In genomic region chr7:100965723-100966541, GRCh38 we compare ENCODE assay signal across 8 cellular contexts. TPM values are rescaled to one million over a fixed set of nuclear protein-coding genes. Genes with fewer than 3 reads are reported as not detected.
DNase-seq lines count a peak whose midpoint lies in the region; ATAC-seq and TF ChIP-seq lines count a peak whose summit lies in the region.

No MANE protein-coding gene starts in this region.

- H3K27me3 ChIP-seq in GM23338 (ENCODE audit: insufficient read depth), result peaks cover 20% of the 10 kb centered on the region

- peak overlapping the region; percentile 88 for H3K4me3 Mint-ChIP-seq in GM23338

- TF ChIP-seq CTCF in GM23338 (conservative IDR thresholded peaks at IDR 0.05; ENCODE audit: low read depth in 2 of 2) (peak; percentile 92 to 99), astrocyte of the spinal cord (IDR thresholded peaks at IDR 0.05; ENCODE audit: low read depth, low read length) (peak; percentile 79)

- peak overlapping the region; percentile 100 for H2AFZ ChIP-seq in GM23338

- H3K9me3 Mint-ChIP-seq in GM23338, result no peaks in the 10 kb centered on the region

- in situ Hi-C loops in ACHN (cut with HindIII; ENCODE audit: low pct_ligation_motif_present, low pct_unique_long_range_greater_than_20kb, low sequenced_read_pairs) (no loop called here), astrocyte of the spinal cord (cut with HindIII; ENCODE audit: low sequenced_read_pairs) (no loop called here)

- no peaks in the 10 kb centered on the region for H3K36me3 ChIP-seq in GM23338 (ENCODE audit: insufficient read depth)

- 0 out of 2 replicates have a peak overlapping the region, but pooled peaks have one; percentile 28 for H3K27ac Mint-ChIP-seq in GM23338

- peaks cover 15% of the 10 kb centered on the region for H3F3A ChIP-seq in GM23338 (replicated peaks; ENCODE audit: low read depth)

- peak; percentile 89 for ATAC-seq in GM23338

- peaks cover 2% of the 10 kb centered on the region; the same call in 1 of the 2 replicates for H4K20me1 ChIP-seq in GM23338 (replicated peaks; ENCODE audit: insufficient read depth)

- DNase-seq in ACHN, result peak; percentile 96
- peak; percentile 100 for DNase-seq in GM23338 (ENCODE audit: low spot score)
- peak; percentile 43 for DNase-seq in SK-N-DZ (ENCODE audit: low spot score)
- DNase-seq in astrocyte of the spinal cord (ENCODE audit: low read depth, low spot score), result peak; percentile 24
- peak; percentile 66 for DNase-seq in iris pigment epithelial cell (ENCODE audit: low read depth)
- DNase-seq in stimulated activated CD4-positive, alpha-beta T cell treated with anti-CD3 and anti-CD28 coated beads, Interleukin-2, amount 100 ng/mL, for 24 hours, result peak; percentile 79 to 87
- no peak for DNase-seq in DMS153 (lab: John Stamatoyannopoulos, UW)
- no peak for DNase-seq in SHP77 treated with DMSO at 0.1 percent for 48 hours (lab: John Stamatoyannopoulos, UW)

- H3K4me2 ChIP-seq in GM23338, result peak overlapping the region; percentile 100

- peaks cover 29% of the 10 kb centered on the region for H3K27me3 Mint-ChIP-seq in GM23338 (ENCODE audit: insufficient read depth, low read depth, poor library complexity)

- no peaks in the 10 kb centered on the region for H3K79me2 ChIP-seq in GM23338 (replicated peaks; ENCODE audit: insufficient read depth)

- H3K4me3 ChIP-seq in GM23338 (peak overlapping the region; percentile 89), astrocyte of the spinal cord (ENCODE audit: low read depth, low read length) (no peak overlapping the region)

- H3K9me2 ChIP-seq in GM23338 (ENCODE audit: insufficient read depth), result no peaks in the 10 kb centered on the region

- peaks cover 38% of the 10 kb centered on the region for H3K4me1 ChIP-seq in GM23338 (ENCODE audit: insufficient read depth)

- peaks cover 36% of the 10 kb centered on the region for H3K4me1 Mint-ChIP-seq in GM23338

- H3K27ac ChIP-seq in GM23338 (ENCODE audit: low read depth), result peak overlapping the region; percentile 59; the same call in 1 of the 2 replicates

- no peaks in the 10 kb centered on the region; the same call in 2 of the 3 replicates for H3K36me3 Mint-ChIP-seq in GM23338 (ENCODE audit: low read depth)

TF ChIP-seq in GM23338, 12 proteins besides CTCF, POLR2A, EP300 and RAD21:
- no peak for TF ChIP-seq NANOG (IDR thresholded peaks at IDR 0.05; ENCODE audit: borderline replicate concordance)
- TF ChIP-seq ZNF331 (CRISPR knock-in tag; IDR thresholded peaks at IDR 0.05; ENCODE audit: low read depth), result no peak
- TF ChIP-seq POLR2AphosphoS5 (IDR thresholded peaks at IDR 0.05; ENCODE audit: low read depth), result peak; percentile 66
- no peak for TF ChIP-seq ZNF114 (CRISPR knock-in tag; IDR thresholded peaks at IDR 0.05)
- no peak for TF ChIP-seq EZH2phosphoT487 (IDR thresholded peaks at IDR 0.05; ENCODE audit: unreplicated experiment)
- peak; percentile 76 for TF ChIP-seq CREB1 (CRISPR knock-in tag; IDR thresholded peaks at IDR 0.05; ENCODE audit: low read depth)
- TF ChIP-seq STAT1 (IDR thresholded peaks at IDR 0.05; ENCODE audit: unreplicated experiment), result no peak
- TF ChIP-seq REST (IDR thresholded peaks at IDR 0.05; ENCODE audit: unreplicated experiment), result no peak

RNA-seq across cellular contexts. Expression of gene MUC12, which starts 3.4 kb away (rescaled TPM):
- total RNA-seq in GM23338 (2014; rRNA removed; shearing (Covaris generic)), result 3.8 and 4.6 TPM in 2 replicates
- polyA plus RNA-seq in GM23338 (2016; fragmentation: Nextera tagmentation; extraction: Ambion mirVana), result 18.0 and 21.4 TPM in 2 replicates
- 0.20 and 3.4 TPM in 2 replicates for polyA plus RNA-seq in SK-N-DZ (2014; cell fraction: cytosol; rRNA removed)
- not detected in 2 replicates for polyA plus RNA-seq in SK-N-DZ (2014; cell fraction: nucleus; rRNA removed)

RNA-seq across cellular contexts. Expression of gene MUC3A, which starts 16.6 kb away (rescaled TPM):
- 16.3 and 19.1 TPM in 2 replicates for total RNA-seq in GM23338 (2014; rRNA removed; shearing (Covaris generic))
- 44.4 and 45.7 TPM in 2 replicates for polyA plus RNA-seq in GM23338 (2016; fragmentation: Nextera tagmentation; extraction: Ambion mirVana)
- not detected in 2 replicates for polyA plus RNA-seq in SK-N-DZ (2014; cell fraction: cytosol; rRNA removed)
- not detected in 2 replicates for polyA plus RNA-seq in SK-N-DZ (2014; cell fraction: nucleus; rRNA removed)

RNA-seq across cellular contexts. Expression of gene MUC17, which starts 53.9 kb away (rescaled TPM):
- total RNA-seq in GM23338 (2014; rRNA removed; shearing (Covaris generic)), result under 0.01 TPM in 1 of 2 replicates, not detected in the other
- not detected in 2 replicates for polyA plus RNA-seq in GM23338 (2016; fragmentation: Nextera tagmentation; extraction: Ambion mirVana)
- not detected in 2 replicates for polyA plus RNA-seq in SK-N-DZ (2014; cell fraction: cytosol; rRNA removed)
- not detected in 2 replicates for polyA plus RNA-seq in SK-N-DZ (2014; cell fraction: nucleus; rRNA removed)

Comparison
In these comparisons a context has a peak if more than half of its experiments do, and no peak if none do; other contexts are left out.
1. DNase-seq: peak in ACHN (single experiment), GM23338 (single experiment), SK-N-DZ (single experiment), astrocyte of the spinal cord (single experiment), iris pigment epithelial cell (single experiment) and stimulated activated CD4-positive, alpha-beta T cell treated with anti-CD3 and anti-CD28 coated beads, Interleukin-2, amount 100 ng/mL, for 24 hours (2 of 2); none in DMS153 (single experiment) and SHP77 treated with DMSO at 0.1 percent for 48 hours (single experiment).